Comparison of ENCODE assay signal across 1 cellular context in genomic region chr10:101297901-101298451, GRCh38.
TF ChIP-seq lines count a peak whose summit lies in the region.

No MANE protein-coding gene starts in this region.

TF ChIP-seq in GM23338, 12 proteins besides CTCF, POLR2A, EP300 and RAD21 (continued from another document):
- TF ChIP-seq, protein P1, sequence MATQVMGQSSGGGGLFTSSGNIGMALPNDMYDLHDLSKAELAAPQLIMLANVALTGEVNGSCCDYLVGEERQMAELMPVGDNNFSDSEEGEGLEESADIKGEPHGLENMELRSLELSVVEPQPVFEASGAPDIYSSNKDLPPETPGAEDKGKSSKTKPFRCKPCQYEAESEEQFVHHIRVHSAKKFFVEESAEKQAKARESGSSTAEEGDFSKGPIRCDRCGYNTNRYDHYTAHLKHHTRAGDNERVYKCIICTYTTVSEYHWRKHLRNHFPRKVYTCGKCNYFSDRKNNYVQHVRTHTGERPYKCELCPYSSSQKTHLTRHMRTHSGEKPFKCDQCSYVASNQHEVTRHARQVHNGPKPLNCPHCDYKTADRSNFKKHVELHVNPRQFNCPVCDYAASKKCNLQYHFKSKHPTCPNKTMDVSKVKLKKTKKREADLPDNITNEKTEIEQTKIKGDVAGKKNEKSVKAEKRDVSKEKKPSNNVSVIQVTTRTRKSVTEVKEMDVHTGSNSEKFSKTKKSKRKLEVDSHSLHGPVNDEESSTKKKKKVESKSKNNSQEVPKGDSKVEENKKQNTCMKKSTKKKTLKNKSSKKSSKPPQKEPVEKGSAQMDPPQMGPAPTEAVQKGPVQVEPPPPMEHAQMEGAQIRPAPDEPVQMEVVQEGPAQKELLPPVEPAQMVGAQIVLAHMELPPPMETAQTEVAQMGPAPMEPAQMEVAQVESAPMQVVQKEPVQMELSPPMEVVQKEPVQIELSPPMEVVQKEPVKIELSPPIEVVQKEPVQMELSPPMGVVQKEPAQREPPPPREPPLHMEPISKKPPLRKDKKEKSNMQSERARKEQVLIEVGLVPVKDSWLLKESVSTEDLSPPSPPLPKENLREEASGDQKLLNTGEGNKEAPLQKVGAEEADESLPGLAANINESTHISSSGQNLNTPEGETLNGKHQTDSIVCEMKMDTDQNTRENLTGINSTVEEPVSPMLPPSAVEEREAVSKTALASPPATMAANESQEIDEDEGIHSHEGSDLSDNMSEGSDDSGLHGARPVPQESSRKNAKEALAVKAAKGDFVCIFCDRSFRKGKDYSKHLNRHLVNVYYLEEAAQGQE (IDR thresholded peaks at IDR 0.05; ENCODE audit: unreplicated experiment) = no peak
- TF ChIP-seq NANOG (IDR thresholded peaks at IDR 0.05; ENCODE audit: borderline replicate concordance) = no peak
- no peak for TF ChIP-seq ZNF462 (CRISPR knock-in tag; IDR thresholded peaks at IDR 0.05)
- TF ChIP-seq EZH2phosphoT487 (IDR thresholded peaks at IDR 0.05; ENCODE audit: unreplicated experiment) = no peak
- no peak for TF ChIP-seq POLR2AphosphoS5 (IDR thresholded peaks at IDR 0.05; ENCODE audit: low read depth)
- TF ChIP-seq CREB1 (CRISPR knock-in tag; IDR thresholded peaks at IDR 0.05; ENCODE audit: low read depth) = no peak
- no peak for TF ChIP-seq ETS1 (IDR thresholded peaks at IDR 0.05)
- no peak for TF ChIP-seq EZH2 (IDR thresholded peaks at IDR 0.05; ENCODE audit: low read depth, unreplicated experiment)
- TF ChIP-seq JUNB (IDR thresholded peaks at IDR 0.05; ENCODE audit: unreplicated experiment) = no peak
